36 cellular contexts compared by ENCODE assay signal in genomic region chr4:106021737-106022410, GRCh38.
A peak's percentile ranks its signal among the peaks of the same experiment; 100 is the strongest.
DNase-seq lines count a peak whose midpoint lies in the region; ATAC-seq and TF ChIP-seq lines count a peak whose summit lies in the region.
"Had no signal": no experiment of that assay in that cellular context is flagged by ENCODE, and none has a peak within 500 bp of the region (broad histone marks: within the 10 kb centered on the region; RNA-seq: fewer than 3 reads in every experiment).

No MANE protein-coding gene starts in this region.

- H3K4me3 ChIP-seq in left ventricle myocardium inferior, result no peak overlapping the region
- H3K4me3 ChIP-seq: A549, thoracic aorta had no signal

- H3K4me3 Mint-ChIP-seq in activated T-helper 1 cell treated with anti-CD3 and anti-CD28 coated beads, Interleukin-12 subunit alpha, Interleukin-12 subunit beta, Interleukin-2, Interleukin-4 antibody, amounts not matched to agents 30 ng/mL and 10 ng/mL and 1 ng/mL, durations not matched to agents 14 hours and 24 hours and 36 hours, result no peak overlapping the region
- H3K4me3 Mint-ChIP-seq: activated CD4-positive, alpha-beta T cell treated with anti-CD3 and anti-CD28 coated beads for 36 hours; activated CD8-positive, alpha-beta T cell treated with anti-CD3 and anti-CD28 coated beads, Interleukin-2, amount 10 ng/mL, durations not matched to agents 7 days and 5 days; CD8-positive, alpha-beta T cell; naive thymus-derived CD4-positive, alpha-beta T cell; stimulated activated naive CD8-positive, alpha-beta T cell treated with anti-CD3 and anti-CD28 coated beads, Interleukin-15, amount 100 ng/mL, for 72 hours had no signal

- H3K9me3 ChIP-seq in left ventricle myocardium inferior (replicated peaks), result peaks cover 9% of the 10 kb centered on the region
- H3K9me3 ChIP-seq: A549, neutrophil, thoracic aorta had no signal

- H3K27ac Mint-ChIP-seq in activated T-helper 1 cell treated with anti-CD3 and anti-CD28 coated beads, Interleukin-12 subunit alpha, Interleukin-12 subunit beta, Interleukin-2, Interleukin-4 antibody, amounts not matched to agents 30 ng/mL and 10 ng/mL and 1 ng/mL, durations not matched to agents 14 hours and 24 hours and 36 hours, result no peak overlapping the region
- H3K27ac Mint-ChIP-seq: activated CD4-positive, alpha-beta T cell treated with anti-CD3 and anti-CD28 coated beads for 36 hours; activated CD8-positive, alpha-beta T cell treated with anti-CD3 and anti-CD28 coated beads, Interleukin-2, amount 10 ng/mL, durations not matched to agents 7 days and 5 days; CD8-positive, alpha-beta T cell; naive thymus-derived CD4-positive, alpha-beta T cell; progenitor cell of endocrine pancreas; stimulated activated naive CD8-positive, alpha-beta T cell treated with anti-CD3 and anti-CD28 coated beads, Interleukin-15, amount 100 ng/mL, for 72 hours had no signal

- in situ Hi-C loops in G401 (cut with HindIII; ENCODE audit: low sequenced_read_pairs), result no loop called here

- H3K4me1 ChIP-seq in left ventricle myocardium inferior, result peaks cover 11% of the 10 kb centered on the region
- H3K4me1 ChIP-seq: A549 had no signal

- H3K36me3 Mint-ChIP-seq in activated T-helper 1 cell treated with anti-CD3 and anti-CD28 coated beads, Interleukin-12 subunit alpha, Interleukin-12 subunit beta, Interleukin-2, Interleukin-4 antibody, amounts not matched to agents 30 ng/mL and 10 ng/mL and 1 ng/mL, durations not matched to agents 14 hours and 24 hours and 36 hours (ENCODE audit: low read depth), result no peaks in the 10 kb centered on the region
- H3K36me3 Mint-ChIP-seq: CD8-positive, alpha-beta T cell; naive thymus-derived CD4-positive, alpha-beta T cell had no signal

- DNase-seq in A172 (ENCODE audit: low spot score), result peak; percentile 69
- DNase-seq in HS-27A (ENCODE audit: low read depth), result peak; percentile 5
- DNase-seq in amniotic epithelial cell (ENCODE audit: low read depth), result peak; percentile 76
- DNase-seq in left ventricle myocardium inferior, result no peak
- DNase-seq in activated T-helper 1 cell treated with anti-CD3 and anti-CD28 coated beads, Interleukin-12 subunit alpha, Interleukin-12 subunit beta, Interleukin-2, Interleukin-4 antibody, amounts not matched to agents 30 ng/mL and 10 ng/mL and 1 ng/mL, durations not matched to agents 14 hours and 24 hours and 36 hours (ENCODE audit: low spot score), result no peak
- DNase-seq in NCI-H1417 (lab: John Stamatoyannopoulos, UW), result no peak
- DNase-seq in G401 (ENCODE audit: low spot score), result no peak
- DNase-seq: activated CD4-positive, alpha-beta T cell treated with anti-CD3 and anti-CD28 coated beads for 36 hours; activated CD8-positive, alpha-beta T cell treated with anti-CD3 and anti-CD28 coated beads, Interleukin-2, amount 10 ng/mL, durations not matched to agents 7 days and 5 days; AML-193; anterior cingulate cortex; CD8-positive, alpha-beta T cell; central memory CD4-positive, alpha-beta T cell; cortex of kidney; DMS153; effector memory CD4-positive, alpha-beta T cell; GDM1; naive thymus-derived CD4-positive, alpha-beta T cell; NCI-H1092; NCI-H187 treated with DMSO at 0.1 percent for 48 hours; NCI-H526 treated with DMSO at 0.1 percent for 48 hours; SIG-M5; stimulated activated CD4-positive, alpha-beta T cell treated with anti-CD3 and anti-CD28 coated beads, Interleukin-12 subunit alpha, Interleukin-12 subunit beta, amount 100 ng/mL, for 4 hours; stimulated activated CD4-positive, alpha-beta T cell treated with anti-CD3 and anti-CD28 coated beads, Interleukin-2, amount 100 ng/mL, for 48 hours; stimulated activated naive CD8-positive, alpha-beta T cell treated with anti-CD3 and anti-CD28 coated beads, Interleukin-15, amount 100 ng/mL, for 72 hours had no signal

- H3K27me3 ChIP-seq in left ventricle myocardium inferior (ENCODE audit: low read depth), result no peaks in the 10 kb centered on the region
- H3K27me3 ChIP-seq: neutrophil had no signal

- ATAC-seq in GM21825 (IDR thresholded peaks at IDR 0.05; ENCODE audit: unreplicated experiment), result no peak
- ATAC-seq: A549; activated CD4-positive, alpha-beta T cell treated with anti-CD3 and anti-CD28 coated beads for 36 hours; activated CD8-positive, alpha-beta T cell treated with anti-CD3 and anti-CD28 coated beads, Interleukin-2, amount 10 ng/mL, durations not matched to agents 7 days and 5 days; activated naive CD4-positive, alpha-beta T cell treated with anti-CD3 and anti-CD28 coated beads, Interleukin-2, amount 50 U/mL, for 72 hours; CD8-positive, alpha-beta T cell; HCT116; naive thymus-derived CD4-positive, alpha-beta T cell; Panc1; sciatic nerve; stimulated activated naive CD8-positive, alpha-beta T cell treated with anti-CD3 and anti-CD28 coated beads, Interleukin-15, amount 100 ng/mL, for 72 hours had no signal

- H3K9me3 Mint-ChIP-seq in activated T-helper 1 cell treated with anti-CD3 and anti-CD28 coated beads, Interleukin-12 subunit alpha, Interleukin-12 subunit beta, Interleukin-2, Interleukin-4 antibody, amounts not matched to agents 30 ng/mL and 10 ng/mL and 1 ng/mL, durations not matched to agents 14 hours and 24 hours and 36 hours, result peaks cover 4% of the 10 kb centered on the region
- H3K9me3 Mint-ChIP-seq: stimulated activated naive CD8-positive, alpha-beta T cell treated with anti-CD3 and anti-CD28 coated beads, Interleukin-15, amount 100 ng/mL, for 72 hours had no signal

- H3K27me3 Mint-ChIP-seq in activated T-helper 1 cell treated with anti-CD3 and anti-CD28 coated beads, Interleukin-12 subunit alpha, Interleukin-12 subunit beta, Interleukin-2, Interleukin-4 antibody, amounts not matched to agents 30 ng/mL and 10 ng/mL and 1 ng/mL, durations not matched to agents 14 hours and 24 hours and 36 hours (ENCODE audit: insufficient read depth), result no peaks in the 10 kb centered on the region
- H3K27me3 Mint-ChIP-seq: activated CD4-positive, alpha-beta T cell treated with anti-CD3 and anti-CD28 coated beads for 36 hours; progenitor cell of endocrine pancreas; stimulated activated naive CD8-positive, alpha-beta T cell treated with anti-CD3 and anti-CD28 coated beads, Interleukin-15, amount 100 ng/mL, for 72 hours had no signal

- peak overlapping the region; percentile 27 for H3K27ac ChIP-seq in left ventricle myocardium inferior (replicated peaks)
- H3K27ac ChIP-seq: A549, epithelial cell of prostate, neutrophil, thoracic aorta, VCaP had no signal

- no peak for TF ChIP-seq CTCF in left ventricle myocardium inferior (IDR thresholded peaks at IDR 0.05; ENCODE audit: borderline replicate concordance)

- no peaks in the 10 kb centered on the region for H3K4me1 Mint-ChIP-seq in activated T-helper 1 cell treated with anti-CD3 and anti-CD28 coated beads, Interleukin-12 subunit alpha, Interleukin-12 subunit beta, Interleukin-2, Interleukin-4 antibody, amounts not matched to agents 30 ng/mL and 10 ng/mL and 1 ng/mL, durations not matched to agents 14 hours and 24 hours and 36 hours (ENCODE audit: low read depth)
- H3K4me1 Mint-ChIP-seq: activated CD4-positive, alpha-beta T cell treated with anti-CD3 and anti-CD28 coated beads for 36 hours; naive thymus-derived CD4-positive, alpha-beta T cell; stimulated activated naive CD8-positive, alpha-beta T cell treated with anti-CD3 and anti-CD28 coated beads, Interleukin-15, amount 100 ng/mL, for 72 hours had no signal

- intact Hi-C loops in left ventricle myocardium inferior (cut with micrococcal nuclease), result no loop called here
- intact Hi-C loops in activated T-helper 1 cell treated with anti-CD3 and anti-CD28 coated beads, Interleukin-12 subunit alpha, Interleukin-12 subunit beta, Interleukin-2, Interleukin-4 antibody, amounts not matched to agents 30 ng/mL and 10 ng/mL and 1 ng/mL, durations not matched to agents 14 hours and 24 hours and 36 hours (cut with micrococcal nuclease), result no loop called here

- H3K36me3 ChIP-seq in left ventricle myocardium inferior, result no peaks in the 10 kb centered on the region
- H3K36me3 ChIP-seq: neutrophil, thoracic aorta had no signal

Comparison
In these comparisons a context has a peak if more than half of its experiments do, and no peak if none do; other contexts are left out.
1. DNase-seq: peak in A172 (single experiment), HS-27A (single experiment) and amniotic epithelial cell (single experiment); none in left ventricle myocardium inferior (single experiment), activated T-helper 1 cell treated with anti-CD3 and anti-CD28 coated beads, Interleukin-12 subunit alpha, Interleukin-12 subunit beta, Interleukin-2, Interleukin-4 antibody, amounts not matched to agents 30 ng/mL and 10 ng/mL and 1 ng/mL, durations not matched to agents 14 hours and 24 hours and 36 hours (single experiment), NCI-H1417 (0 of 3) and G401 (single experiment).